ENCODE assay signal across 13 cellular contexts in the genomic region with DNA sequence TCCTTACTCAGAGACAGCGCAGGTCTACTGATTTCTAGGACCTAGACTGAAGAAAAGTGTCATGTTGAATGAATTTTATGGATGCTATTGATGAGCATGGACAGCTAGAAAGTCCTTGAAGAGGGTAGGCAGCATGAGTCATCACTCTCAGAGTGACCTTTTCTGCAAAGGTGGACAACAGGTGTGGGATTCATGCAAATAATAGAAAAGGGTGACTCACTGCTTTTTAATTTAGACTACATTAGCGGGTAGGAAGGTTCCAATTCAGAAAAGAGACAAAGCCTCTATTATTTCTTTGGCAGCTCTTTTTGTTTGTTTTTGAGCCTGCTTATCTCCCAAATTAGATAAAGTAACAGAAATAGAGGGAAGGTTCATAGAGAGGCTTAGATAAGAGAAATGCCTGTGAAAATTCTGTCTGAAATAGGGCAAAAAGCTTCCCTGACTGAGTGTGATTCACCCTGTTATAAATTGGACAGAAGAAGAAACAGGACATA.
DNase-seq lines count a peak whose midpoint lies in the region; ATAC-seq, FAIRE-seq and TF ChIP-seq lines count a peak whose summit lies in the region.
"Had no signal": no experiment of that assay in that cellular context is flagged by ENCODE, and none has a peak within 500 bp of the region (broad histone marks: within the 10 kb centered on the region; RNA-seq: fewer than 3 reads in every experiment).

No MANE protein-coding gene starts in this region.

- no peaks in the 10 kb centered on the region for H3K9me3 Mint-ChIP-seq in progenitor cell of endocrine pancreas (ENCODE audit: low read depth)

- no peak overlapping the region for H3K9ac ChIP-seq in GM23248
- H3K9ac ChIP-seq: BLaER1 treated with 17β-estradiol and CSF1 and Interleukin-3, amounts not matched to agents 10 nM and 100 nM had no signal

- peak overlapping the region; percentile 82 for H3K4me2 ChIP-seq in GM23248 (ENCODE audit: unreplicated experiment)
- H3K4me2 ChIP-seq: BLaER1 treated with 17β-estradiol and CSF1 and Interleukin-3, amounts not matched to agents 10 nM and 100 nM had no signal

- FAIRE-seq in H54 (lab: Jason Lieb, UNC) = no peak

- in situ Hi-C loops in GM23248 (cut with MboI) = no loop called here

- H3K27me3 Mint-ChIP-seq in progenitor cell of endocrine pancreas = no peaks in the 10 kb centered on the region
- H3K27me3 Mint-ChIP-seq: activated CD8-positive, alpha-beta memory T cell treated with anti-CD3 and anti-CD28 coated beads, Interleukin-2, amount 10 ng/mL, durations not matched to agents 7 days and 5 days had no signal

- H3K27me3 ChIP-seq in GM23248 (replicated peaks; ENCODE audit: insufficient read depth) = no peaks in the 10 kb centered on the region
- no peaks in the 10 kb centered on the region for H3K27me3 ChIP-seq in effector memory CD4-positive, alpha-beta T cell (replicated peaks; ENCODE audit: control insufficient read depth, insufficient read depth, low read length, poor library complexity, severe bottlenecking)
- H3K27me3 ChIP-seq: BLaER1 treated with 17β-estradiol and CSF1 and Interleukin-3, amounts not matched to agents 10 nM and 100 nM; right atrium auricular region; upper lobe of right lung had no signal

- H3K79me2 ChIP-seq in GM23248 (ENCODE audit: insufficient read depth) = no peaks in the 10 kb centered on the region

- no peaks in the 10 kb centered on the region for H3K36me3 Mint-ChIP-seq in progenitor cell of endocrine pancreas (ENCODE audit: insufficient read depth)
- H3K36me3 Mint-ChIP-seq: activated CD8-positive, alpha-beta memory T cell treated with anti-CD3 and anti-CD28 coated beads, Interleukin-2, amount 10 ng/mL, durations not matched to agents 7 days and 5 days had no signal

- TF ChIP-seq CTCF in coronary artery (IDR thresholded peaks at IDR 0.05) (no peak), progenitor cell of endocrine pancreas (IDR thresholded peaks at IDR 0.05; ENCODE audit: unreplicated experiment) (no peak)

- no peaks in the 10 kb centered on the region for H3K9me3 ChIP-seq in GM23248 (ENCODE audit: low read depth)
- H3K9me3 ChIP-seq in effector memory CD4-positive, alpha-beta T cell (ENCODE audit: control insufficient read depth, low read length) = no peaks in the 10 kb centered on the region
- H3K9me3 ChIP-seq: BLaER1 treated with 17β-estradiol and CSF1 and Interleukin-3, amounts not matched to agents 10 nM and 100 nM; right atrium auricular region; upper lobe of right lung had no signal

- H4K20me1 ChIP-seq in GM23248 (ENCODE audit: insufficient read depth) = no peaks in the 10 kb centered on the region
- H4K20me1 ChIP-seq: BLaER1 treated with 17β-estradiol and CSF1 and Interleukin-3, amounts not matched to agents 10 nM and 100 nM had no signal

- H3K4me1 ChIP-seq in GM23248 (ENCODE audit: insufficient read depth) = peaks cover 41% of the 10 kb centered on the region
- no peaks in the 10 kb centered on the region for H3K4me1 ChIP-seq in effector memory CD4-positive, alpha-beta T cell (ENCODE audit: control insufficient read depth, insufficient read depth, low read length, poor library complexity, severe bottlenecking)
- H3K4me1 ChIP-seq: BLaER1 treated with 17β-estradiol and CSF1 and Interleukin-3, amounts not matched to agents 10 nM and 100 nM; upper lobe of right lung had no signal

- H2AFZ ChIP-seq in GM23248 = no peak overlapping the region

- no peak overlapping the region for H3K4me3 Mint-ChIP-seq in progenitor cell of endocrine pancreas (ENCODE audit: low read depth)
- H3K4me3 Mint-ChIP-seq: activated CD8-positive, alpha-beta memory T cell treated with anti-CD3 and anti-CD28 coated beads, Interleukin-2, amount 10 ng/mL, durations not matched to agents 7 days and 5 days had no signal

- WGBS in GM23248 (ENCODE audit: low coverage in 1 of 2, low lambda C conversion rate in 2 of 2, missing lambda C conversion rate in 2 of 2), 2 experiments = 98% methylated on average over 2 of the region's 2 CpGs

- no peak overlapping the region for H3K27ac ChIP-seq in GM23248
- H3K27ac ChIP-seq in coronary artery = peak overlapping the region; percentile 35 to 69
- no peak overlapping the region for H3K27ac ChIP-seq in effector memory CD4-positive, alpha-beta T cell (ENCODE audit: insufficient read depth, low read length, poor library complexity, severe bottlenecking)
- H3K27ac ChIP-seq: BLaER1 treated with 17β-estradiol and CSF1 and Interleukin-3, amounts not matched to agents 10 nM and 100 nM; upper lobe of right lung had no signal

- H3K4me1 Mint-ChIP-seq in progenitor cell of endocrine pancreas (ENCODE audit: low read depth) = peaks cover 25% of the 10 kb centered on the region
- H3K4me1 Mint-ChIP-seq: activated CD8-positive, alpha-beta memory T cell treated with anti-CD3 and anti-CD28 coated beads, Interleukin-2, amount 10 ng/mL, durations not matched to agents 7 days and 5 days had no signal

- H3K27ac Mint-ChIP-seq in progenitor cell of endocrine pancreas = peak overlapping the region; percentile 82
- H3K27ac Mint-ChIP-seq: activated CD8-positive, alpha-beta memory T cell treated with anti-CD3 and anti-CD28 coated beads, Interleukin-2, amount 10 ng/mL, durations not matched to agents 7 days and 5 days had no signal

- ATAC-seq in GM21390 (IDR thresholded peaks at IDR 0.05; ENCODE audit: unreplicated experiment) = no peak
- no peak for ATAC-seq in HG02798 (IDR thresholded peaks at IDR 0.05; ENCODE audit: poor library complexity, unreplicated experiment)
- ATAC-seq: activated CD8-positive, alpha-beta memory T cell treated with anti-CD3 and anti-CD28 coated beads, Interleukin-2, amount 10 ng/mL, durations not matched to agents 7 days and 5 days; upper lobe of right lung had no signal

- H3F3A ChIP-seq in GM23248 (ENCODE audit: insufficient read depth) = peaks cover 21% of the 10 kb centered on the region

- no peaks in the 10 kb centered on the region for H3K36me3 ChIP-seq in GM23248 (ENCODE audit: low read depth)
- H3K36me3 ChIP-seq in effector memory CD4-positive, alpha-beta T cell (ENCODE audit: control insufficient read depth, insufficient read depth, low read length) = no peaks in the 10 kb centered on the region
- H3K36me3 ChIP-seq: BLaER1 treated with 17β-estradiol and CSF1 and Interleukin-3, amounts not matched to agents 10 nM and 100 nM; right atrium auricular region; upper lobe of right lung had no signal

- no peak for TF ChIP-seq POLR2A in H54 (IDR thresholded peaks at IDR 0.05; ENCODE audit: low read depth, low read length)

- H3K4me3 ChIP-seq in GM23248 (peak overlapping the region; percentile 53), coronary artery (peak overlapping the region; percentile 54)
- H3K4me3 ChIP-seq in effector memory CD4-positive, alpha-beta T cell (ENCODE audit: insufficient read depth, low read depth, low read length, poor library complexity, severe bottlenecking) = no peak overlapping the region
- H3K4me3 ChIP-seq: BLaER1 treated with 17β-estradiol and CSF1 and Interleukin-3, amounts not matched to agents 10 nM and 100 nM; right atrium auricular region; upper lobe of right lung had no signal

- DNase-seq in GM23248 (peak; percentile 12), NCI-H345 (lab: John Stamatoyannopoulos, UW) (peak; percentile 64), coronary artery (ENCODE audit: low spot score) (no peak), progenitor cell of endocrine pancreas (ENCODE audit: low spot score, unreplicated experiment) (no peak), H54 (ENCODE audit: insufficient read length, low spot score) (no peak)
- DNase-seq in effector memory CD4-positive, alpha-beta T cell = no peak
- DNase-seq: activated CD8-positive, alpha-beta memory T cell treated with anti-CD3 and anti-CD28 coated beads, Interleukin-2, amount 10 ng/mL, durations not matched to agents 7 days and 5 days; hippocampal formation; upper lobe of right lung had no signal

- no peaks in the 10 kb centered on the region for H3K9me2 ChIP-seq in GM23248 (ENCODE audit: insufficient read depth)

Comparison
In these comparisons a context has a peak if more than half of its experiments do, and no peak if none do; other contexts are left out.
1. DNase-seq: peak in GM23248 (single experiment) and NCI-H345 (single experiment); none in coronary artery (single experiment), progenitor cell of endocrine pancreas (single experiment), effector memory CD4-positive, alpha-beta T cell (0 of 3) and H54 (single experiment).
2. H3K27ac ChIP-seq: peak in coronary artery (2 of 2); none in GM23248 (single experiment) and effector memory CD4-positive, alpha-beta T cell (single experiment).